7 cellular contexts compared by ENCODE assay signal in genomic region chr14:91374897-91375747, GRCh38. TPM values are rescaled to one million over a fixed set of nuclear protein-coding genes. Genes with fewer than 3 reads are reported as not detected.
DNase-seq lines count a peak whose midpoint lies in the region; ATAC-seq and TF ChIP-seq lines count a peak whose summit lies in the region.

No MANE protein-coding gene starts in this region.

- no peaks in the 10 kb centered on the region for H3K27me3 Mint-ChIP-seq in activated T-helper 2 cell treated with anti-CD3 and anti-CD28 coated beads, Interferon-gamma antibody, Interleukin-2, Interleukin-4, amounts not matched to agents 10 μg/mL and 5 μg/mL and 100 μg/mL, durations not matched to agents 14 hours and 24 hours and 36 hours (ENCODE audit: low read depth)
- no peaks in the 10 kb centered on the region for H3K27me3 Mint-ChIP-seq in progenitor cell of endocrine pancreas

- H3K9me3 Mint-ChIP-seq in activated T-helper 2 cell treated with anti-CD3 and anti-CD28 coated beads, Interferon-gamma antibody, Interleukin-2, Interleukin-4, amounts not matched to agents 10 μg/mL and 5 μg/mL and 100 μg/mL, durations not matched to agents 14 hours and 24 hours and 36 hours, result no peaks in the 10 kb centered on the region
- no peaks in the 10 kb centered on the region for H3K9me3 Mint-ChIP-seq in progenitor cell of endocrine pancreas (ENCODE audit: low read depth)

- TF ChIP-seq POLR2A in lower leg skin (IDR thresholded peaks at IDR 0.05), result no peak

- H3K4me3 Mint-ChIP-seq in activated T-helper 2 cell treated with anti-CD3 and anti-CD28 coated beads, Interferon-gamma antibody, Interleukin-2, Interleukin-4, amounts not matched to agents 10 μg/mL and 5 μg/mL and 100 μg/mL, durations not matched to agents 14 hours and 24 hours and 36 hours (ENCODE audit: low read depth), result no peak overlapping the region
- H3K4me3 Mint-ChIP-seq in progenitor cell of endocrine pancreas (ENCODE audit: low read depth), result no peak overlapping the region

- no peaks in the 10 kb centered on the region for H3K9me3 ChIP-seq in HEK293 (ENCODE audit: control insufficient read depth, insufficient read depth, low read depth, low read length)

- peaks cover 48% of the 10 kb centered on the region for H3K4me1 ChIP-seq in HEK293 (ENCODE audit: control insufficient read depth, insufficient read depth, low read length)

- no peaks in the 10 kb centered on the region for H3K36me3 ChIP-seq in HEK293 (ENCODE audit: control insufficient read depth in 2 of 2, insufficient read depth in 1 of 2, low read length in 2 of 2)

- H3K4me3 ChIP-seq in HEK293 (ENCODE audit: low read depth, low read length) (no peak overlapping the region), lower leg skin (ENCODE audit: low read depth, poor library complexity, severe bottlenecking) (no peak overlapping the region)

- POLR2A ChIA-PET in HEK293 (lab: Yijun Ruan, JAX), result no interaction called here

- TF ChIP-seq CTCF in HEK293 (tag by site-specific recombination; IDR thresholded peaks at IDR 0.05), result no peak
- TF ChIP-seq CTCF in progenitor cell of endocrine pancreas (IDR thresholded peaks at IDR 0.05; ENCODE audit: unreplicated experiment), result no peak
- no peak for TF ChIP-seq CTCF in lower leg skin (IDR thresholded peaks at IDR 0.05)

- CTCF ChIA-PET in HEK293 (lab: Yijun Ruan, JAX), result interaction anchor here (0.6 kb wide), 1 partner anchor 46 kb away, joined by 3 read pairs; no protein-coding TSS in a partner anchor

- DNase-seq in NCI-H2196 treated with DMSO at 0.1 percent for 48 hours (lab: John Stamatoyannopoulos, UW; ENCODE audit: unreplicated experiment) (peak; percentile 51), progenitor cell of endocrine pancreas (ENCODE audit: low spot score, unreplicated experiment) (no peak), lower leg skin (ENCODE audit: low spot score in 2 of 2) (no peak), HUDEP-2 (lab: John Stamatoyannopoulos, UW; ENCODE audit: unreplicated experiment in 76 of 76) (no peak)
- no peak for DNase-seq in activated T-helper 2 cell treated with anti-CD3 and anti-CD28 coated beads, Interferon-gamma antibody, Interleukin-2, Interleukin-4, amounts not matched to agents 10 μg/mL and 5 μg/mL and 100 μg/mL, durations not matched to agents 14 hours and 24 hours and 36 hours (ENCODE audit: low spot score)

- no peak for ATAC-seq in GM21381 (IDR thresholded peaks at IDR 0.05; ENCODE audit: unreplicated experiment)

- intact Hi-C loops in activated T-helper 2 cell treated with anti-CD3 and anti-CD28 coated beads, Interferon-gamma antibody, Interleukin-2, Interleukin-4, amounts not matched to agents 10 μg/mL and 5 μg/mL and 100 μg/mL, durations not matched to agents 14 hours and 24 hours and 36 hours (cut with micrococcal nuclease), result loop anchor here (5.0 kb wide), 2 partner anchors 128 to 313 kb away; partner anchors contain the start of gene RPS6KA5
- intact Hi-C loops in lower leg skin (cut with DNase I; ENCODE audit: low total_unique reads), result no loop called here

- H3K27ac ChIP-seq in HEK293 (ENCODE audit: extremely low read depth, low read depth, low read length), result no peak overlapping the region

- peaks cover 90% of the 10 kb centered on the region for H3K4me1 Mint-ChIP-seq in activated T-helper 2 cell treated with anti-CD3 and anti-CD28 coated beads, Interferon-gamma antibody, Interleukin-2, Interleukin-4, amounts not matched to agents 10 μg/mL and 5 μg/mL and 100 μg/mL, durations not matched to agents 14 hours and 24 hours and 36 hours (ENCODE audit: low read depth)
- peaks cover 65% of the 10 kb centered on the region for H3K4me1 Mint-ChIP-seq in progenitor cell of endocrine pancreas (ENCODE audit: low read depth)

- 87% methylated on average over 28 of the region's 28 CpGs for WGBS in lower leg skin, 2 donors

- peaks cover 36% of the 10 kb centered on the region for H3K36me3 Mint-ChIP-seq in activated T-helper 2 cell treated with anti-CD3 and anti-CD28 coated beads, Interferon-gamma antibody, Interleukin-2, Interleukin-4, amounts not matched to agents 10 μg/mL and 5 μg/mL and 100 μg/mL, durations not matched to agents 14 hours and 24 hours and 36 hours (ENCODE audit: low read depth)
- H3K36me3 Mint-ChIP-seq in progenitor cell of endocrine pancreas (ENCODE audit: insufficient read depth), result peaks cover 3% of the 10 kb centered on the region

- H3K27ac Mint-ChIP-seq in activated T-helper 2 cell treated with anti-CD3 and anti-CD28 coated beads, Interferon-gamma antibody, Interleukin-2, Interleukin-4, amounts not matched to agents 10 μg/mL and 5 μg/mL and 100 μg/mL, durations not matched to agents 14 hours and 24 hours and 36 hours, result peak overlapping the region; percentile 95
- peak overlapping the region; percentile 23 for H3K27ac Mint-ChIP-seq in progenitor cell of endocrine pancreas

TF ChIP-seq in HEK293, 187 proteins besides CTCF, POLR2A, EP300 and RAD21:
- peak; percentile 31; the same call in 1 of the 2 replicates for TF ChIP-seq SP7 (tag by site-specific recombination; IDR thresholded peaks at IDR 0.05)
- TF ChIP-seq ZNF341 (tag by site-specific recombination; IDR thresholded peaks at IDR 0.05; ENCODE audit: low read depth), result peak; percentile 53
- TF ChIP-seq ZNF76 (tag by site-specific recombination; IDR thresholded peaks at IDR 0.05; ENCODE audit: borderline replicate concordance, low read depth), result no peak
- TF ChIP-seq WT1 (tag by site-specific recombination; IDR thresholded peaks at IDR 0.05), result no peak
- 0 out of 2 replicates have a peak, but pooled peaks have one; percentile 15 for TF ChIP-seq PATZ1 (tag by site-specific recombination; IDR thresholded peaks at IDR 0.05)
- TF ChIP-seq ZBTB44 (tag by site-specific recombination; IDR thresholded peaks at IDR 0.05), result peak; percentile 55; the same call in 1 of the 2 replicates
- peak; percentile 14; the same call in 1 of the 2 replicates for TF ChIP-seq ZNF18 (tag by site-specific recombination; IDR thresholded peaks at IDR 0.05)
- TF ChIP-seq ZNF623 (tag by site-specific recombination; IDR thresholded peaks at IDR 0.05), result no peak

RNA-seq across cellular contexts. Expression of gene CCDC88C, which starts 42.5 kb away (rescaled TPM):
- total RNA-seq in activated T-helper 2 cell treated with anti-CD3 and anti-CD28 coated beads, Interferon-gamma antibody, Interleukin-2, Interleukin-4, amounts not matched to agents 10 μg/mL and 5 μg/mL and 100 μg/mL, durations not matched to agents 14 hours and 24 hours and 36 hours, result 95.3 and 100 TPM in 2 replicates
- total RNA-seq in progenitor cell of endocrine pancreas (78.1 and 85.5 TPM in 2 replicates), lower leg skin (10 to 100 TPM in 2 of 4 donors, 1 to 10 TPM in 2; 8.5 to 21.8 (median 13.4) TPM)
